Comparison of ENCODE assay signal across 11 cellular contexts in the genomic region with DNA sequence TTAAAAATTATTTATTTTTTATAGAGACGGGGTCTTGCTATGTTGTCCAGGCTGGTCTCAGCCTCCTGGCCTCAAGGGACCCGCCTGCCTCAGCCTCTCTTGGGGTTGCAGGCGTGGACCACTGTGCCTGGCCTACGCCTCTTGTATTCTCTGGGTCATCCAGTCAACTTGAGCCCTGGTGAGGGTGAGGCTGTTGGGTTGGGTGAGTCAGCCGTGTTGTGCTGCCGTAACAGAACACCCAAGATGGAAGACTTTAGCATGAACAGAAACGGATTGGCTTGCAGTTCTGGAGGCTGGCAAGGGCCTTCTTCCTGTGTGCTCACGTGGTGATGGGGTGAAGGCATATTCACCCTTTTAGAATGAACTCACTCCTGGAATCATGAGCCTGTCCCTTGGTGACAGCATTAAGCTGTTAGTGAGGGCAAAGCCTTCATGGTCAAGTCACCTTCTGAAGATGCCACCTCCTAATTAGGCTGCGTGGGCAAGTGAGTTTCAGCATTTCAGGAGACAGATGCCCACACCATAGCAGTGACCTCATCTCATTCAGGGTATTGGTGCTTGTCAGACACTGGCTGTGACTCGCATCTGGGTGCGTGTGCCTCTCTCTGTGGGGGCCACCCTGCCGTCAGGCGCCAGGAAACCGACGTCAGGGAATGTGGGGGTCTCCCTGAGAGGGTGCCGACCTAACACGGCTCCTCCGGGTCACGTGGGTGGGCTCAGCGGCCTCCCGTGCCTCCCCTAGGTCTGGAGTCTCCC. TPM values are rescaled to one million over a fixed set of nuclear protein-coding genes. Genes with fewer than 3 reads are reported as not detected.
DNase-seq lines count a peak whose midpoint lies in the region; ATAC-seq, FAIRE-seq and TF ChIP-seq lines count a peak whose summit lies in the region.
"Had no signal": no experiment of that assay in that cellular context is flagged by ENCODE, and none has a peak within 500 bp of the region (broad histone marks: within the 10 kb centered on the region; RNA-seq: fewer than 3 reads in every experiment).

No MANE protein-coding gene starts in this region.

- H3K9me3 ChIP-seq in osteoblast (ENCODE audit: low read depth, low read length), result no peaks in the 10 kb centered on the region
- H3K9me3 ChIP-seq: SJCRH30 had no signal

- peak; percentile 44 for ATAC-seq in esophagus mucosa
- no peak for ATAC-seq in HG03571 (IDR thresholded peaks at IDR 0.05; ENCODE audit: unreplicated experiment)

- H3K4me2 ChIP-seq in osteoblast (ENCODE audit: insufficient read depth, low read length), result peak overlapping the region; percentile 14

- peak overlapping the region; percentile 82 for H3K27ac ChIP-seq in osteoblast (ENCODE audit: low read depth, low read length)
- H3K27ac ChIP-seq: SJCRH30 had no signal

- no peaks in the 10 kb centered on the region for H3K27me3 ChIP-seq in osteoblast (ENCODE audit: insufficient read depth, low read length)
- H3K27me3 ChIP-seq: SJCRH30 had no signal

- H3K4me3 ChIP-seq in osteoblast (ENCODE audit: insufficient read depth, low read length), result no peak overlapping the region
- H3K4me3 ChIP-seq: SJCRH30 had no signal

- DNase-seq in GM12891 (ENCODE audit: insufficient read length, low spot score), result no peak
- peak; percentile 74 for DNase-seq in RCC 7860 (ENCODE audit: low spot score)
- DNase-seq in osteoblast (ENCODE audit: insufficient read length, low spot score, missing footprints), result peak; percentile 98
- no peak for DNase-seq in ACHN
- no peak for DNase-seq in NOMO-1 (lab: John Stamatoyannopoulos, UW; ENCODE audit: unreplicated experiment in 2 of 2)
- DNase-seq in T-helper 9 cell, result no peak
- DNase-seq: DND-41, NCI-H524, SJCRH30 had no signal

- TF ChIP-seq CTCF in osteoblast (IDR thresholded peaks at IDR 0.05; ENCODE audit: extremely low read depth, low read depth, low read length), result no peak

- TF ChIP-seq POLR2A in GM12891 (IDR thresholded peaks at IDR 0.05; ENCODE audit: low read depth, low read length), result no peak

- H2AFZ ChIP-seq in osteoblast (ENCODE audit: low read length), result no peak overlapping the region

- in situ Hi-C loops in ACHN (cut with HindIII; ENCODE audit: low pct_ligation_motif_present, low pct_unique_long_range_greater_than_20kb, low sequenced_read_pairs), result no loop called here

- peak; percentile 50 for FAIRE-seq in GM12891 (lab: Jason Lieb, UNC)
- FAIRE-seq in RCC 7860 (lab: Jason Lieb, UNC), result no peak

- peaks cover 15% of the 10 kb centered on the region for H3K4me1 ChIP-seq in osteoblast (ENCODE audit: insufficient read depth, low read length)

- H4K20me1 ChIP-seq in osteoblast (ENCODE audit: insufficient read depth, low read length), result peaks cover 3% of the 10 kb centered on the region

- H3K79me2 ChIP-seq in osteoblast (ENCODE audit: insufficient read depth, low read length), result peaks cover 70% of the 10 kb centered on the region

- H3K36me3 ChIP-seq in osteoblast (ENCODE audit: insufficient read depth, low read length), result peaks cover 63% of the 10 kb centered on the region

TF ChIP-seq in GM12891, 5 proteins besides CTCF, POLR2A, EP300 and RAD21:
- no peak for TF ChIP-seq SPI1 (IDR thresholded peaks at IDR 0.05; ENCODE audit: low read depth, low read length)
- TF ChIP-seq PAX5 (IDR thresholded peaks at IDR 0.05; ENCODE audit: insufficient read depth, low read length, severe bottlenecking), result no peak
- TF ChIP-seq POLR2AphosphoS5 (IDR thresholded peaks at IDR 0.05; ENCODE audit: low read depth, low read length), result no peak
- no peak for TF ChIP-seq TAF1 (IDR thresholded peaks at IDR 0.05; ENCODE audit: low read depth, low read length)
- no peak for TF ChIP-seq POU2F2 (IDR thresholded peaks at IDR 0.05; ENCODE audit: low read depth, low read length)
TF ChIP-seq in GM12891: peak in this region for 0.

RNA-seq across cellular contexts. Expression of gene WDR45B, which starts 49.8 kb away (rescaled TPM):
- polyA plus RNA-seq in GM12891 (2012; ENCODE audit: low read depth, missing spikeins), result 32.0 TPM
- total RNA-seq in esophagus mucosa (63.8 TPM), osteoblast (66.2 and 66.3 TPM in 2 replicates)

Comparison
In these comparisons a context has a peak if more than half of its experiments do, and no peak if none do; other contexts are left out.
1. DNase-seq: peak in RCC 7860 (single experiment) and osteoblast (single experiment); none in GM12891 (single experiment), ACHN (single experiment), NOMO-1 (0 of 2) and T-helper 9 cell (single experiment).